In the genomic region with DNA sequence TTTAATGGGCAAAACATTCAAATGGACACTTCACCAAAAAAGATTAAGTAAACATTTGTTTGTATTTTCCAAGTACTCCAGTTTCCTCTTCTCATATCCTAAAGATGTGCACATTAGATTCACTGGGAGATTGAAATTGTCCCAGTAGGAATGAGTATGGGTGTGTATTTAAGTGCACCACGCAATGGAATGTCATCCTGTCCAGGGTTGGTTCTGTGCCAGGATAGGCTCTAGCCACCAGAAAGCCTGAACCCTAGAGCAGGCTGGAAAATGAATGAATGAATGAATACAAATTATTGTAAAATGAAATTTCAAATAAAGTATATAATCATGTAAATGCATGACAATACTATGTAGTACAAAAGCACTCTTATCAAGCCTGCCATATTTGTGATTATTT, we compare ENCODE assay signal across 22 cellular contexts. TPM values are rescaled to one million over a fixed set of nuclear protein-coding genes. Genes with fewer than 3 reads are reported as not detected.
DNase-seq lines count a peak whose midpoint lies in the region; ATAC-seq and TF ChIP-seq lines count a peak whose summit lies in the region.
"Had no signal": no experiment of that assay in that cellular context is flagged by ENCODE, and none has a peak within 500 bp of the region (broad histone marks: within the 10 kb centered on the region; RNA-seq: fewer than 3 reads in every experiment).

No MANE protein-coding gene starts in this region.

- intact Hi-C loops in mucosa of descending colon (cut with DNase I, micrococcal nuclease): no loop called here
- intact Hi-C loops in spleen (cut with DNase I; ENCODE audit: low total_unique reads): no loop called here

- H3K9me3 ChIP-seq in fibroblast of lung (ENCODE audit: control insufficient read depth, insufficient read depth, low read depth, low read length) (no peaks in the 10 kb centered on the region), mucosa of descending colon (peaks cover 8% of the 10 kb centered on the region), spleen (peaks cover 0 to 28% (median 18%) of the 10 kb centered on the region in 8 donors), HAP-1 (peaks cover 5% of the 10 kb centered on the region; the same call in 1 of the 2 replicates)
- H3K9me3 ChIP-seq: A549, SK-N-SH had no signal

- no peak for TF ChIP-seq POLR2A in spleen (IDR thresholded peaks at IDR 0.05)

- H3K27ac ChIP-seq in fibroblast of lung (ENCODE audit: insufficient read depth, low read length) (no peak overlapping the region), spleen (no peak overlapping the region)
- H3K27ac ChIP-seq: A549, BLaER1, GM23248 had no signal

- no peaks in the 10 kb centered on the region for H3K4me1 ChIP-seq in fibroblast of lung (ENCODE audit: control insufficient read depth, extremely low read depth, insufficient read depth, low read length)
- H3K4me1 ChIP-seq in mucosa of descending colon (ENCODE audit: low read depth): no peaks in the 10 kb centered on the region
- no peaks in the 10 kb centered on the region for H3K4me1 ChIP-seq in spleen
- peaks cover 12% of the 10 kb centered on the region for H3K4me1 ChIP-seq in HAP-1
- H3K4me1 ChIP-seq: A549, BLaER1 had no signal

- DNase-seq in EL (peak; percentile 36), M059J (ENCODE audit: low read depth) (peak; percentile 30), fibroblast of lung (ENCODE audit: low read depth in 2 of 2) (peak; percentile 5 to 11), mucosa of descending colon (no peak), spleen (no peak), HAP-1 (ENCODE audit: low spot score in 2 of 2) (no peak), NCI-H2171 (lab: John Stamatoyannopoulos, UW) (no peak)
- DNase-seq: Calu3; CD8-positive, alpha-beta T cell; DMS79; GM23248; KG1; NCI-H1092; NCI-H1436 treated with DMSO at 0.1 percent for 48 hours; NCI-H2029 treated with DMSO at 0.1 percent for 48 hours; NCI-H2171 treated with DMSO at 0.1 percent for 48 hours; NK-92 treated with Interleukin-12 subunit alpha and Interleukin-12 subunit beta, amount 100 ng/mL, for 24 hours; SHP77 treated with DMSO at 0.1 percent for 48 hours; SK-N-SH had no signal

- no peak overlapping the region for H2AFZ ChIP-seq in fibroblast of lung (ENCODE audit: low read length)
- H2AFZ ChIP-seq: GM23248 had no signal

- H3K36me3 ChIP-seq in fibroblast of lung (ENCODE audit: control insufficient read depth, insufficient read depth, low read length) (no peaks in the 10 kb centered on the region), mucosa of descending colon (ENCODE audit: low read depth) (no peaks in the 10 kb centered on the region), spleen (peaks cover 0 to 11% (median 0%) of the 10 kb centered on the region in 6 donors), HAP-1 (replicated peaks) (no peaks in the 10 kb centered on the region; the same call in none of the 2 replicates)

- in situ Hi-C loops in HAP-1 (cut with MboI; ENCODE audit: low sequenced_read_pairs): no loop called here

- H3K4me3 ChIP-seq in fibroblast of lung (replicated peaks in 1 of 4; ENCODE audit: control extremely low read depth in 1 of 4, insufficient read depth in 1 of 4, low read depth in 3 of 4, low read length in 4 of 4) (no peak overlapping the region), mucosa of descending colon (no peak overlapping the region), spleen (no peak overlapping the region), HAP-1 (no peak overlapping the region)
- H3K4me3 ChIP-seq: A549, BLaER1, GM23248 had no signal

- H3K79me2 ChIP-seq in fibroblast of lung (ENCODE audit: control insufficient read depth, insufficient read depth, low read length): no peaks in the 10 kb centered on the region

- H3K4me2 ChIP-seq in fibroblast of lung (ENCODE audit: extremely low read depth, insufficient read depth, low read length): no peak overlapping the region
- H3K4me2 ChIP-seq: A549, BLaER1, SK-N-SH had no signal

- ATAC-seq in mucosa of descending colon (peak; percentile 38), GM18517 (IDR thresholded peaks at IDR 0.05; ENCODE audit: unreplicated experiment) (no peak)
- ATAC-seq: A549; CD8-positive, alpha-beta T cell had no signal

- H3K27me3 ChIP-seq in fibroblast of lung (ENCODE audit: control insufficient read depth, insufficient read depth, low read length): no peaks in the 10 kb centered on the region
- no peaks in the 10 kb centered on the region for H3K27me3 ChIP-seq in spleen (replicated peaks in 1 of 7)
- H3K27me3 ChIP-seq in HAP-1 (ENCODE audit: low read depth): no peaks in the 10 kb centered on the region
- H3K27me3 ChIP-seq: BLaER1 had no signal

- no peak for TF ChIP-seq CTCF in fibroblast of lung (conservative IDR thresholded peaks at IDR 0.05 in 1 of 2, IDR thresholded peaks at IDR 0.05 in 1 of 2; ENCODE audit: low read depth in 1 of 2, low read length in 2 of 2)
- TF ChIP-seq CTCF in mucosa of descending colon (IDR thresholded peaks at IDR 0.05): no peak
- TF ChIP-seq CTCF in spleen (IDR thresholded peaks at IDR 0.05 in 8 of 11, conservative IDR thresholded peaks at IDR 0.05 in 3 of 11): no peak

- H3K9ac ChIP-seq in fibroblast of lung (ENCODE audit: insufficient read depth, low read length): no peak overlapping the region
- H3K9ac ChIP-seq: BLaER1, GM23248, SK-N-SH had no signal

- no peaks in the 10 kb centered on the region for H4K20me1 ChIP-seq in fibroblast of lung (ENCODE audit: control insufficient read depth, extremely low read depth, insufficient read depth, low read length)
- H4K20me1 ChIP-seq: BLaER1 had no signal

- 65 to 94% (median 82%) methylated on average over 1 of the region's 1 CpG for WGBS in spleen, 5 donors

RNA-seq across cellular contexts. Expression of gene CEP83, which starts 14.0 kb away (rescaled TPM):
- total RNA-seq in M059J (2014; rRNA removed; shearing (Covaris generic)): 3.2 and 6.6 TPM in 2 replicates
- total RNA-seq in fibroblast of lung: 10.0 and 13.5 TPM in 2 replicates
- 6.6 and 7.8 TPM in 2 replicates for polyA plus RNA-seq in fibroblast of lung
- polyA plus RNA-seq in fibroblast of lung (2012): 5.0 and 5.6 TPM in 2 replicates
- polyA minus RNA-seq in fibroblast of lung (ENCODE audit: low replicate concordance): 0.48 and 0.79 TPM in 2 replicates
- total RNA-seq in mucosa of descending colon: 10 to 100 TPM; 11.7 to 14.4 (median 14.3) TPM
- 10 to 100 TPM; 13.0 to 29.0 (median 15.8) TPM for total RNA-seq in spleen
- 10 to 100 TPM in 1 of 3 donors, 1 to 10 TPM in 2; 6.8 to 12.9 (median 7.0) TPM for polyA plus RNA-seq in spleen

Comparison
In these comparisons a context has a peak if more than half of its experiments do, and no peak if none do; other contexts are left out.
1. DNase-seq: peak in EL (single experiment), M059J (single experiment) and fibroblast of lung (2 of 2); none in mucosa of descending colon (0 of 3), spleen (single experiment), HAP-1 (0 of 2) and NCI-H2171 (single experiment).